ENCODE assay signal across 1 cellular context in genomic region chr12:20000229-20000869, GRCh38.
A peak's percentile ranks its signal among the peaks of the same experiment; 100 is the strongest.
TF ChIP-seq lines count a peak whose summit lies in the region.

No MANE protein-coding gene starts in this region.

TF ChIP-seq in H1, 55 proteins besides CTCF, POLR2A, EP300 and RAD21:
- TF ChIP-seq NRF1 (IDR thresholded peaks at IDR 0.05; ENCODE audit: low read depth, low read length) (no peak), TEAD4 (IDR thresholded peaks at IDR 0.05; ENCODE audit: low read depth, low read length) (0 out of 2 replicates have a peak, but pooled peaks have one; percentile 26)
